In genomic region chr1:22452401-22452963, GRCh38 we compare ENCODE assay signal across 1 cellular context.
TF ChIP-seq lines count a peak whose summit lies in the region.

No MANE protein-coding gene starts in this region.

TF ChIP-seq in HepG2, 621 proteins besides CTCF, POLR2A, EP300 and RAD21 (continued from another document and continues in another):
- no peak for TF ChIP-seq HMGXB3 (CRISPR knock-in tag; IDR thresholded peaks at IDR 0.05; ENCODE audit: borderline replicate concordance)
- TF ChIP-seq, protein P1, sequence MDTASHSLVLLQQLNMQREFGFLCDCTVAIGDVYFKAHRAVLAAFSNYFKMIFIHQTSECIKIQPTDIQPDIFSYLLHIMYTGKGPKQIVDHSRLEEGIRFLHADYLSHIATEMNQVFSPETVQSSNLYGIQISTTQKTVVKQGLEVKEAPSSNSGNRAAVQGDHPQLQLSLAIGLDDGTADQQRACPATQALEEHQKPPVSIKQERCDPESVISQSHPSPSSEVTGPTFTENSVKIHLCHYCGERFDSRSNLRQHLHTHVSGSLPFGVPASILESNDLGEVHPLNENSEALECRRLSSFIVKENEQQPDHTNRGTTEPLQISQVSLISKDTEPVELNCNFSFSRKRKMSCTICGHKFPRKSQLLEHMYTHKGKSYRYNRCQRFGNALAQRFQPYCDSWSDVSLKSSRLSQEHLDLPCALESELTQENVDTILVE (CRISPR knock-in tag; IDR thresholded peaks at IDR 0.05) = no peak
- TF ChIP-seq GTF3A (CRISPR knock-in tag; conservative IDR thresholded peaks at IDR 0.05) = no peak
- no peak for TF ChIP-seq SUZ12 (IDR thresholded peaks at IDR 0.05; ENCODE audit: low read depth, low read length)
- no peak; the same call in 1 of the 2 replicates for TF ChIP-seq ZNF790 (CRISPR knock-in tag; IDR thresholded peaks at IDR 0.05; ENCODE audit: borderline replicate concordance)
- TF ChIP-seq NFRKB (IDR thresholded peaks at IDR 0.05) = no peak
- no peak for TF ChIP-seq ZFP36L1 (CRISPR knock-in tag; IDR thresholded peaks at IDR 0.05)
- no peak for TF ChIP-seq HNF4G (IDR thresholded peaks at IDR 0.05; ENCODE audit: borderline replicate concordance, low read depth, low read length)
- peak; percentile 11; the same call in 1 of the 2 replicates for TF ChIP-seq HNF4G (CRISPR knock-in tag; IDR thresholded peaks at IDR 0.05; ENCODE audit: borderline replicate concordance, low read depth)
- peak; percentile 36; the same call in 1 of the 2 replicates for TF ChIP-seq HNF4A (CRISPR knock-in tag; IDR thresholded peaks at IDR 0.05)
- TF ChIP-seq RARA (CRISPR knock-in tag; IDR thresholded peaks at IDR 0.05) = no peak
- TF ChIP-seq ZFP36L2 (CRISPR knock-in tag; IDR thresholded peaks at IDR 0.05) = no peak
- TF ChIP-seq ZFY (CRISPR knock-in tag; IDR thresholded peaks at IDR 0.05) = peak; percentile 49
- no peak for TF ChIP-seq MBNL3 (CRISPR knock-in tag; conservative IDR thresholded peaks at IDR 0.05)
- TF ChIP-seq BRCA1 (CRISPR knock-in tag; IDR thresholded peaks at IDR 0.05) = no peak
- 0 out of 2 replicates have a peak, but pooled peaks have one; percentile 11 for TF ChIP-seq REL (CRISPR knock-in tag; conservative IDR thresholded peaks at IDR 0.05)
- TF ChIP-seq MEIS2 (CRISPR knock-in tag; IDR thresholded peaks at IDR 0.05) = no peak
- no peak for TF ChIP-seq E2F1 (CRISPR knock-in tag; IDR thresholded peaks at IDR 0.05)
- TF ChIP-seq, protein P2, sequence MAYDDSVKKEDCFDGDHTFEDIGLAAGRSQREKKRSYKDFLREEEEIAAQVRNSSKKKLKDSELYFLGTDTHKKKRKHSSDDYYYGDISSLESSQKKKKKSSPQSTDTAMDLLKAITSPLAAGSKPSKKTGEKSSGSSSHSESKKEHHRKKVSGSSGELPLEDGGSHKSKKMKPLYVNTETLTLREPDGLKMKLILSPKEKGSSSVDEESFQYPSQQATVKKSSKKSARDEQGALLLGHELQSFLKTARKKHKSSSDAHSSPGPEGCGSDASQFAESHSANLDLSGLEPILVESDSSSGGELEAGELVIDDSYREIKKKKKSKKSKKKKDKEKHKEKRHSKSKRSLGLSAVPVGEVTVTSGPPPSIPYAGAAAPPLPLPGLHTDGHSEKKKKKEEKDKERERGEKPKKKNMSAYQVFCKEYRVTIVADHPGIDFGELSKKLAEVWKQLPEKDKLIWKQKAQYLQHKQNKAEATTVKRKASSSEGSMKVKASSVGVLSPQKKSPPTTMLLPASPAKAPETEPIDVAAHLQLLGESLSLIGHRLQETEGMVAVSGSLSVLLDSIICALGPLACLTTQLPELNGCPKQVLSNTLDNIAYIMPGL (CRISPR knock-in tag; IDR thresholded peaks at IDR 0.05; ENCODE audit: borderline replicate concordance in 1 of 2, low read depth in 1 of 2) = 0 out of 4 replicates have a peak, but pooled peaks of 1 of the 2 experiments have one; percentile 10
- no peak for TF ChIP-seq RCOR2 (CRISPR knock-in tag; IDR thresholded peaks at IDR 0.05)
- TF ChIP-seq, protein P3, sequence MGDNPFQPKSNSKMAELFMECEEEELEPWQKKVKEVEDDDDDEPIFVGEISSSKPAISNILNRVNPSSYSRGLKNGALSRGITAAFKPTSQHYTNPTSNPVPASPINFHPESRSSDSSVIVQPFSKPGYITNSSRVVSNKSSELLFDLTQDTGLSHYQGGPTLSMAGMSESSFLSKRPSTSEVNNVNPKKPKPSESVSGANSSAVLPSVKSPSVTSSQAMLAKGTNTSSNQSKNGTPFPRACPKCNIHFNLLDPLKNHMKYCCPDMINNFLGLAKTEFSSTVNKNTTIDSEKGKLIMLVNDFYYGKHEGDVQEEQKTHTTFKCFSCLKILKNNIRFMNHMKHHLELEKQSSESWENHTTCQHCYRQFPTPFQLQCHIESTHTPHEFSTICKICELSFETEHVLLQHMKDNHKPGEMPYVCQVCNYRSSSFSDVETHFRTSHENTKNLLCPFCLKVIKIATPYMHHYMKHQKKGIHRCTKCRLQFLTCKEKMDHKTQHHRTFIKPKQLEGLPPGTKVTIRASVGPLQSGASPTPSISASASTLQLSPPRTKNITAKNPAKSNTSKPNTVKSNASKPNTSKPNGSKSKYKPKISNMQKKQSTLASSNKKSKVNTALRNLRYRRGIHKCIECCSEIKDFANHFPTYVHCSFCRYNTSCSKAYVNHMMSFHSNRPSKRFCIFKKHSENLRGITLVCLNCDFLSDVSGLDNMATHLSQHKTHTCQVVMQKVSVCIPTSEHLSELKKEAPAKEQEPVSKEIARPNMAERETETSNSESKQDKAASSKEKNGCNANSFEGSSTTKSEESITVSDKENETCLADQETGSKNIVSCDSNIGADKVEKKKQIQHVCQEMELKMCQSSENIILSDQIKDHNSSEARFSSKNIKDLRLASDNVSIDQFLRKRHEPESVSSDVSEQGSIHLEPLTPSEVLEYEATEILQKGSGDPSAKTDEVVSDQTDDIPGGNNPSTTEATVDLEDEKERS (CRISPR knock-in tag; IDR thresholded peaks at IDR 0.05) = no peak
- TF ChIP-seq, protein P4, sequence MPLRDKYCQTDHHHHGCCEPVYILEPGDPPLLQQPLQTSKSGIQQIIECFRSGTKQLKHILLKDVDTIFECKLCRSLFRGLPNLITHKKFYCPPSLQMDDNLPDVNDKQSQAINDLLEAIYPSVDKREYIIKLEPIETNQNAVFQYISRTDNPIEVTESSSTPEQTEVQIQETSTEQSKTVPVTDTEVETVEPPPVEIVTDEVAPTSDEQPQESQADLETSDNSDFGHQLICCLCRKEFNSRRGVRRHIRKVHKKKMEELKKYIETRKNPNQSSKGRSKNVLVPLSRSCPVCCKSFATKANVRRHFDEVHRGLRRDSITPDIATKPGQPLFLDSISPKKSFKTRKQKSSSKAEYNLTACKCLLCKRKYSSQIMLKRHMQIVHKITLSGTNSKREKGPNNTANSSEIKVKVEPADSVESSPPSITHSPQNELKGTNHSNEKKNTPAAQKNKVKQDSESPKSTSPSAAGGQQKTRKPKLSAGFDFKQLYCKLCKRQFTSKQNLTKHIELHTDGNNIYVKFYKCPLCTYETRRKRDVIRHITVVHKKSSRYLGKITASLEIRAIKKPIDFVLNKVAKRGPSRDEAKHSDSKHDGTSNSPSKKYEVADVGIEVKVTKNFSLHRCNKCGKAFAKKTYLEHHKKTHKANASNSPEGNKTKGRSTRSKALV (CRISPR knock-in tag; IDR thresholded peaks at IDR 0.05) = no peak
- no peak for TF ChIP-seq IKZF5 (CRISPR knock-in tag; IDR thresholded peaks at IDR 0.05)
- TF ChIP-seq ZNF264 (CRISPR knock-in tag; IDR thresholded peaks at IDR 0.05) = no peak
- 0 out of 2 replicates have a peak, but pooled peaks have one; percentile 30 for TF ChIP-seq THAP7 (CRISPR knock-in tag; IDR thresholded peaks at IDR 0.05)
- no peak for TF ChIP-seq XBP1 (CRISPR knock-in tag; IDR thresholded peaks at IDR 0.05)
- peak; percentile 42; the same call in 1 of the 2 replicates for TF ChIP-seq TGIF2 (CRISPR knock-in tag; IDR thresholded peaks at IDR 0.05)
- no peak for TF ChIP-seq ATF4 (CRISPR knock-in tag; IDR thresholded peaks at IDR 0.05)
- no peak for TF ChIP-seq ARNTL (CRISPR knock-in tag; IDR thresholded peaks at IDR 0.05)
- TF ChIP-seq, protein P5, sequence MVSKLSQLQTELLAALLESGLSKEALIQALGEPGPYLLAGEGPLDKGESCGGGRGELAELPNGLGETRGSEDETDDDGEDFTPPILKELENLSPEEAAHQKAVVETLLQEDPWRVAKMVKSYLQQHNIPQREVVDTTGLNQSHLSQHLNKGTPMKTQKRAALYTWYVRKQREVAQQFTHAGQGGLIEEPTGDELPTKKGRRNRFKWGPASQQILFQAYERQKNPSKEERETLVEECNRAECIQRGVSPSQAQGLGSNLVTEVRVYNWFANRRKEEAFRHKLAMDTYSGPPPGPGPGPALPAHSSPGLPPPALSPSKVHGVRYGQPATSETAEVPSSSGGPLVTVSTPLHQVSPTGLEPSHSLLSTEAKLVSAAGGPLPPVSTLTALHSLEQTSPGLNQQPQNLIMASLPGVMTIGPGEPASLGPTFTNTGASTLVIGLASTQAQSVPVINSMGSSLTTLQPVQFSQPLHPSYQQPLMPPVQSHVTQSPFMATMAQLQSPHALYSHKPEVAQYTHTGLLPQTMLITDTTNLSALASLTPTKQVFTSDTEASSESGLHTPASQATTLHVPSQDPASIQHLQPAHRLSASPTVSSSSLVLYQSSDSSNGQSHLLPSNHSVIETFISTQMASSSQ (IDR thresholded peaks at IDR 0.05; ENCODE audit: low read depth) = no peak
- TF ChIP-seq, protein P5 (CRISPR knock-in tag; IDR thresholded peaks at IDR 0.05; ENCODE audit: borderline replicate concordance) = no peak
- no peak for TF ChIP-seq EHMT2 (IDR thresholded peaks at IDR 0.05; ENCODE audit: borderline replicate concordance, low read depth, low read length)
- TF ChIP-seq ZNF761 (CRISPR knock-in tag; conservative IDR thresholded peaks at IDR 0.05) = no peak
- TF ChIP-seq HOXA3 (CRISPR knock-in tag; IDR thresholded peaks at IDR 0.05) = no peak
- TF ChIP-seq TEAD2 (CRISPR knock-in tag; IDR thresholded peaks at IDR 0.05) = no peak
- no peak for TF ChIP-seq SP1 (IDR thresholded peaks at IDR 0.05)
- TF ChIP-seq SP1 (CRISPR knock-in tag; IDR thresholded peaks at IDR 0.05) = no peak
- no peak for TF ChIP-seq ZNF766 (CRISPR knock-in tag; IDR thresholded peaks at IDR 0.05; ENCODE audit: borderline replicate concordance)
- TF ChIP-seq MIXL1 (CRISPR knock-in tag; IDR thresholded peaks at IDR 0.05) = no peak
- TF ChIP-seq HDAC6 (IDR thresholded peaks at IDR 0.05; ENCODE audit: low read depth, low read length) = no peak
